28 cellular contexts compared by ENCODE assay signal in the genomic region with DNA sequence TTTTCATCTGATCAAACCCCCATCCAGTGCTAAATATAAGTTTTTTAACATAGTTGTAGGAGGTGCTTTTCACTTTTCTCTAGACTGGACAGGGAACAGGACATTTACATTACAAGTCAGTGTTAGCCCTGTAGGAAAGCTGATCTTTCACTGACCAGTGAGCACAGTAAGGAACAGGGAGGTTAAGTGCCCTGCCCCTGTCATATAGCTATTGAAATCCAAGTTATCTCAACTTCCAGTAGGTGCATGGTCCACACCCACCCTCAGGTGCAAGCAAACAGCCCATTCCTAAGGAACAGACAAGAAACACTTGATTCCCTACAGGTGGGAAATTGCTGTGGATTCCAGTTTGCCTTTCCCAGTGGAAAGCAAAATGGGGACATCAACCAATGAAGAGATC.
"Had no signal": no experiment of that assay in that cellular context is flagged by ENCODE, and none has a peak within 500 bp of the region (broad histone marks: within the 10 kb centered on the region; RNA-seq: fewer than 3 reads in every experiment).

No MANE protein-coding gene starts in this region.

- H3K4me3 ChIP-seq: ascending aorta, SJCRH30, SK-N-MC had no signal

- H3K4me1 Mint-ChIP-seq: activated CD4-positive, alpha-beta T cell treated with anti-CD3 and anti-CD28 coated beads, Interleukin-2, amount 10 ng/mL, durations not matched to agents 24 days and 14 days; activated naive CD8-positive, alpha-beta T cell treated with anti-CD3 and anti-CD28 coated beads for 36 hours; activated T-helper 17 cell treated with anti-CD3 and anti-CD28 coated beads, Interleukin-2, amount 50 U/mL, for 72 hours had no signal

- ATAC-seq: activated CD8-positive, alpha-beta T cell treated with anti-CD3 and anti-CD28 coated beads for 36 hours; activated T-cell treated with anti-CD3 and anti-CD28 coated beads, Interleukin-2, amount 50 U/mL, for 72 hours; activated T-helper 17 cell treated with anti-CD3 and anti-CD28 coated beads, Interleukin-2, amount 50 U/mL, for 72 hours had no signal

- H3K27ac ChIP-seq: ascending aorta, SJCRH30, SK-N-MC had no signal

- H3K36me3 ChIP-seq: ascending aorta, SJCRH30 had no signal

- H3K9me3 ChIP-seq: ascending aorta, SJCRH30 had no signal

- H3K9me3 Mint-ChIP-seq: activated CD4-positive, alpha-beta T cell treated with anti-CD3 and anti-CD28 coated beads, Interleukin-2, amount 10 ng/mL, durations not matched to agents 24 days and 14 days; activated CD8-positive, alpha-beta T cell treated with anti-CD3 and anti-CD28 coated beads for 36 hours; activated naive CD8-positive, alpha-beta T cell treated with anti-CD3 and anti-CD28 coated beads for 36 hours; activated T-cell treated with anti-CD3 and anti-CD28 coated beads, Interleukin-2, amount 50 U/mL, for 72 hours; activated T-helper 17 cell treated with anti-CD3 and anti-CD28 coated beads, Interleukin-2, amount 50 U/mL, for 72 hours had no signal

- DNase-seq: activated CD4-positive, alpha-beta T cell treated with anti-CD3 and anti-CD28 coated beads, Interleukin-2, amount 10 ng/mL, durations not matched to agents 24 days and 14 days; activated CD4-positive, alpha-beta T cell treated with anti-CD3 and anti-CD28 coated beads, Interleukin-2, amount 50 U/mL, for 4 hours; activated CD8-positive, alpha-beta T cell treated with anti-CD3 and anti-CD28 coated beads for 36 hours; activated effector memory CD4-positive, alpha-beta T cell treated with anti-CD3 and anti-CD28 coated beads, Interleukin-2, amount 50 U/mL, for 16 hours; activated naive CD4-positive, alpha-beta T cell; activated naive CD4-positive, alpha-beta T cell treated with anti-CD3 and anti-CD28 coated beads, Interleukin-2, amount 50 U/mL, for 16 hours; activated naive CD8-positive, alpha-beta T cell treated with anti-CD3 and anti-CD28 coated beads for 36 hours; activated T-cell treated with anti-CD3 and anti-CD28 coated beads, Interleukin-2, amount 50 U/mL, for 1 hour; activated T-cell treated with anti-CD3 and anti-CD28 coated beads, Interleukin-2, amount 50 U/mL, for 72 hours; amniotic stem cell; NCI-H1092 treated with DMSO at 0.1 percent for 48 hours; NCI-H1417; NCI-H146; NCI-H187; NCI-H2029 treated with DMSO at 0.1 percent for 48 hours; NCI-H2107; NCI-H2171; NCI-H510A; NCI-H526; NCI-H748 treated with DMSO at 0.1 percent for 48 hours; NK-92 treated with Interleukin-12 subunit alpha and Interleukin-12 subunit beta, amount 100 ng/mL, for 24 hours; OCI-M1; Right ventricle myocardium superior; SJCRH30; T1000 had no signal

- H3K4me1 ChIP-seq: ascending aorta, SJCRH30 had no signal

- H3K27me3 Mint-ChIP-seq: activated CD4-positive, alpha-beta T cell treated with anti-CD3 and anti-CD28 coated beads, Interleukin-2, amount 10 ng/mL, durations not matched to agents 24 days and 14 days; activated CD8-positive, alpha-beta T cell treated with anti-CD3 and anti-CD28 coated beads for 36 hours; activated naive CD8-positive, alpha-beta T cell treated with anti-CD3 and anti-CD28 coated beads for 36 hours; activated T-helper 17 cell treated with anti-CD3 and anti-CD28 coated beads, Interleukin-2, amount 50 U/mL, for 72 hours had no signal

- H3K27ac Mint-ChIP-seq: activated CD4-positive, alpha-beta T cell treated with anti-CD3 and anti-CD28 coated beads, Interleukin-2, amount 10 ng/mL, durations not matched to agents 24 days and 14 days; activated CD8-positive, alpha-beta T cell treated with anti-CD3 and anti-CD28 coated beads for 36 hours; activated naive CD8-positive, alpha-beta T cell treated with anti-CD3 and anti-CD28 coated beads for 36 hours; activated T-cell treated with anti-CD3 and anti-CD28 coated beads, Interleukin-2, amount 50 U/mL, for 72 hours; activated T-helper 17 cell treated with anti-CD3 and anti-CD28 coated beads, Interleukin-2, amount 50 U/mL, for 72 hours had no signal

- H3K27me3 ChIP-seq: ascending aorta, SJCRH30 had no signal

- H3K4me3 Mint-ChIP-seq: activated CD4-positive, alpha-beta T cell treated with anti-CD3 and anti-CD28 coated beads, Interleukin-2, amount 10 ng/mL, durations not matched to agents 24 days and 14 days; activated CD8-positive, alpha-beta T cell treated with anti-CD3 and anti-CD28 coated beads for 36 hours; activated naive CD8-positive, alpha-beta T cell treated with anti-CD3 and anti-CD28 coated beads for 36 hours; activated T-cell treated with anti-CD3 and anti-CD28 coated beads, Interleukin-2, amount 50 U/mL, for 72 hours; activated T-helper 17 cell treated with anti-CD3 and anti-CD28 coated beads, Interleukin-2, amount 50 U/mL, for 72 hours had no signal
